Comparison of ENCODE assay signal across 21 cellular contexts in genomic region chr1:1683104-1683905, GRCh38. TPM values are rescaled to one million over a fixed set of nuclear protein-coding genes. Genes with fewer than 3 reads are reported as not detected.
DNase-seq lines count a peak whose midpoint lies in the region; ATAC-seq and TF ChIP-seq lines count a peak whose summit lies in the region.
"Had no signal": no experiment of that assay in that cellular context is flagged by ENCODE, and none has a peak within 500 bp of the region (broad histone marks: within the 10 kb centered on the region; RNA-seq: fewer than 3 reads in every experiment).

No MANE protein-coding gene starts in this region.

- H3K36me3 Mint-ChIP-seq in activated naive CD4-positive, alpha-beta T cell treated with anti-CD3 and anti-CD28 coated beads, Interleukin-2, amount 50 U/mL, for 72 hours, result peaks cover 0 to 3% of the 10 kb centered on the region in 2 donors
- peaks cover 8% of the 10 kb centered on the region for H3K36me3 Mint-ChIP-seq in progenitor cell of endocrine pancreas (ENCODE audit: insufficient read depth)

- peak overlapping the region; percentile 21; the same call in 1 of the 2 replicates for H3K4me3 ChIP-seq in iPS-20b (ENCODE audit: low read length)
- H3K4me3 ChIP-seq: A549, esophagus muscularis mucosa, ovary, skin epidermis had no signal

- H3K27ac ChIP-seq in VCaP (peak overlapping the region; percentile 9; the same call in 1 of the 2 replicates), iPS-20b (ENCODE audit: low read length) (no peak overlapping the region)
- H3K27ac ChIP-seq: ovary had no signal

- no peak overlapping the region for H3K4me3 Mint-ChIP-seq in progenitor cell of endocrine pancreas (ENCODE audit: low read depth)
- H3K4me3 Mint-ChIP-seq: dendritic cell treated with granulocyte-macrophage colony-stimulating factor and Interleukin-4, amounts not matched to agents 40 ng/mL and 50 ng/mL, for 4 days; stimulated activated memory B cell treated with anti-CD40 and anti-IgM and Interleukin-4, amounts not matched to agents 10 μg/mL and 1 μg/mL and 100 μg/mL, for 72 hours; T-cell had no signal

- no peak overlapping the region for H3K27ac Mint-ChIP-seq in activated naive CD4-positive, alpha-beta T cell treated with anti-CD3 and anti-CD28 coated beads, Interleukin-2, amount 50 U/mL, for 72 hours
- peak overlapping the region; percentile 83 for H3K27ac Mint-ChIP-seq in progenitor cell of endocrine pancreas
- H3K27ac Mint-ChIP-seq: dendritic cell treated with granulocyte-macrophage colony-stimulating factor and Interleukin-4, amounts not matched to agents 40 ng/mL and 50 ng/mL, for 4 days; stimulated activated memory B cell treated with anti-CD40 and anti-IgM and Interleukin-4, amounts not matched to agents 10 μg/mL and 1 μg/mL and 100 μg/mL, for 72 hours had no signal

- TF ChIP-seq CTCF in VCaP (conservative IDR thresholded peaks at IDR 0.05) (no peak), progenitor cell of endocrine pancreas (IDR thresholded peaks at IDR 0.05; ENCODE audit: unreplicated experiment) (no peak)

- ATAC-seq in activated naive CD4-positive, alpha-beta T cell treated with anti-CD3 and anti-CD28 coated beads, Interleukin-2, amount 50 U/mL, for 72 hours, result no peak
- ATAC-seq: A549; stimulated activated memory B cell treated with anti-CD40 and anti-IgM and Interleukin-4, amounts not matched to agents 10 μg/mL and 1 μg/mL and 100 μg/mL, for 72 hours; T-cell had no signal

- peak; percentile 15 for DNase-seq in activated naive CD4-positive, alpha-beta T cell treated with anti-CD3 and anti-CD28 coated beads, Interleukin-2, amount 50 U/mL, for 16 hours
- no peak for DNase-seq in activated naive CD4-positive, alpha-beta T cell treated with anti-CD3 and anti-CD28 coated beads, Interleukin-2, amount 50 U/mL, for 72 hours (ENCODE audit: low spot score in 2 of 2)
- DNase-seq in progenitor cell of endocrine pancreas (ENCODE audit: low spot score, unreplicated experiment) (no peak), AG20443 (ENCODE audit: low spot score) (no peak), SHP77 (lab: John Stamatoyannopoulos, UW) (no peak)
- DNase-seq in NK-92 treated with Interleukin-12 subunit alpha and Interleukin-12 subunit beta, amount 100 ng/mL, for 24 hours (lab: John Stamatoyannopoulos, UW), result no peak
- DNase-seq: activated effector memory CD4-positive, alpha-beta T cell treated with Interleukin-2 at 50 U/mL for 16 hours; DND-41; Kasumi-1; NCI-H1105 treated with DMSO at 0.1 percent for 48 hours; NCI-H226; RPMI8226; T-cell had no signal

- no peaks in the 10 kb centered on the region for H3K27me3 Mint-ChIP-seq in progenitor cell of endocrine pancreas
- H3K27me3 Mint-ChIP-seq: dendritic cell treated with granulocyte-macrophage colony-stimulating factor and Interleukin-4, amounts not matched to agents 40 ng/mL and 50 ng/mL, for 4 days; stimulated activated memory B cell treated with anti-CD40 and anti-IgM and Interleukin-4, amounts not matched to agents 10 μg/mL and 1 μg/mL and 100 μg/mL, for 72 hours; T-cell had no signal

- no peaks in the 10 kb centered on the region for H3K36me3 ChIP-seq in iPS-20b (ENCODE audit: insufficient read depth, low read depth, low read length)
- H3K36me3 ChIP-seq: ovary had no signal

- no peaks in the 10 kb centered on the region for H3K9me3 ChIP-seq in iPS-20b (ENCODE audit: insufficient read depth, low read depth, low read length)
- H3K9me3 ChIP-seq: A549, esophagus muscularis mucosa, ovary had no signal

- peaks cover 22% of the 10 kb centered on the region for H3K4me1 ChIP-seq in iPS-20b (ENCODE audit: insufficient read depth, low read length)

- no peaks in the 10 kb centered on the region for H3K27me3 ChIP-seq in iPS-20b (ENCODE audit: insufficient read depth, low read length)
- H3K27me3 ChIP-seq: esophagus muscularis mucosa, ovary had no signal

- H3K9ac ChIP-seq in iPS-20b (ENCODE audit: low read depth, low read length), result no peak overlapping the region; the same call in 1 of the 2 replicates

- no peaks in the 10 kb centered on the region for H3K9me3 Mint-ChIP-seq in activated naive CD4-positive, alpha-beta T cell treated with anti-CD3 and anti-CD28 coated beads, Interleukin-2, amount 50 U/mL, for 72 hours
- no peaks in the 10 kb centered on the region for H3K9me3 Mint-ChIP-seq in progenitor cell of endocrine pancreas (ENCODE audit: low read depth)
- H3K9me3 Mint-ChIP-seq: dendritic cell treated with granulocyte-macrophage colony-stimulating factor and Interleukin-4, amounts not matched to agents 40 ng/mL and 50 ng/mL, for 4 days; stimulated activated memory B cell treated with anti-CD40 and anti-IgM and Interleukin-4, amounts not matched to agents 10 μg/mL and 1 μg/mL and 100 μg/mL, for 72 hours; T-cell had no signal

- H3K4me1 Mint-ChIP-seq in progenitor cell of endocrine pancreas (ENCODE audit: low read depth), result peaks cover 11% of the 10 kb centered on the region

RNA-seq across cellular contexts. Expression of gene SLC35E2B, which starts 9.3 kb away (rescaled TPM):
- 10 to 100 TPM; 19.0 to 48.5 TPM for total RNA-seq in activated naive CD4-positive, alpha-beta T cell treated with anti-CD3 and anti-CD28 coated beads, Interleukin-2, amount 50 U/mL, for 72 hours
- 118 and 123 TPM in 2 replicates for total RNA-seq in progenitor cell of endocrine pancreas

RNA-seq across cellular contexts. Expression of gene CDK11B, which starts 24.5 kb away (rescaled TPM):
- 10 to 100 TPM; 32.7 to 41.0 TPM for total RNA-seq in activated naive CD4-positive, alpha-beta T cell treated with anti-CD3 and anti-CD28 coated beads, Interleukin-2, amount 50 U/mL, for 72 hours
- total RNA-seq in progenitor cell of endocrine pancreas, result 26.3 and 28.7 TPM in 2 replicates

RNA-seq across cellular contexts. Expression of gene CDK11A, which starts 40.9 kb away (rescaled TPM):
- 100 to 1,000 TPM in 1 of 2 donors, 10 to 100 TPM in 1; 63.0 to 108 TPM for total RNA-seq in activated naive CD4-positive, alpha-beta T cell treated with anti-CD3 and anti-CD28 coated beads, Interleukin-2, amount 50 U/mL, for 72 hours
- total RNA-seq in progenitor cell of endocrine pancreas, result 56.1 and 59.4 TPM in 2 replicates

RNA-seq across cellular contexts. Expression of gene MMP23B, which starts 51.3 kb away (rescaled TPM):
- total RNA-seq in activated naive CD4-positive, alpha-beta T cell treated with anti-CD3 and anti-CD28 coated beads, Interleukin-2, amount 50 U/mL, for 72 hours, result 1 to 10 TPM; 1.6 to 2.7 TPM
- 4.4 and 5.3 TPM in 2 replicates for total RNA-seq in progenitor cell of endocrine pancreas
